In genomic region chr1:46508760-46509159, GRCh38 we compare ENCODE assay signal across 25 cellular contexts. TPM values are rescaled to one million over a fixed set of nuclear protein-coding genes. Genes with fewer than 3 reads are reported as not detected.
DNase-seq lines count a peak whose midpoint lies in the region; ATAC-seq, FAIRE-seq and TF ChIP-seq lines count a peak whose summit lies in the region.
"Had no signal": no experiment of that assay in that cellular context is flagged by ENCODE, and none has a peak within 500 bp of the region (broad histone marks: within the 10 kb centered on the region; RNA-seq: fewer than 3 reads in every experiment).

No MANE protein-coding gene starts in this region.

- H3K4me1 Mint-ChIP-seq in natural killer cell treated with Interleukin-12 subunit alpha and Interleukin-12 subunit beta and Interleukin-15 and Interleukin-18, amount 100 ng/mL, for 72 hours (ENCODE audit: low read depth in 2 of 2): peaks cover 3 to 6% of the 10 kb centered on the region in 2 donors
- H3K4me1 Mint-ChIP-seq in natural killer cell: no peaks in the 10 kb centered on the region
- H3K4me1 Mint-ChIP-seq: CD8-positive, alpha-beta memory T cell had no signal

- peak overlapping the region; percentile 9; the same call in 1 of the 3 replicates for H3K27ac ChIP-seq in K562 (ENCODE audit: extremely low read depth, low read depth, low read length)
- H3K27ac ChIP-seq: body of pancreas, gastrocnemius medialis, KMS-11 had no signal

- H3K4me3 ChIP-seq in NB4 (ENCODE audit: low read depth, low read length): no peak overlapping the region
- no peak overlapping the region for H3K4me3 ChIP-seq in K562
- no peak overlapping the region for H3K4me3 ChIP-seq in HAP-1
- H3K4me3 ChIP-seq: body of pancreas, gastrocnemius medialis had no signal

- H3K9me3 ChIP-seq in K562 (replicated peaks; ENCODE audit: control insufficient read depth, insufficient read depth, low read depth, low read length) (no peaks in the 10 kb centered on the region), HAP-1 (no peaks in the 10 kb centered on the region)
- H3K9me3 ChIP-seq: body of pancreas, gastrocnemius medialis had no signal

- H3K9me1 ChIP-seq in K562 (ENCODE audit: control insufficient read depth, insufficient read depth, low read length): no peaks in the 10 kb centered on the region

- in situ Hi-C loops in K562 (cut with MboI) (no loop called here), HAP-1 (cut with MboI; ENCODE audit: low sequenced_read_pairs) (no loop called here)

- no peaks in the 10 kb centered on the region for H3K9me3 Mint-ChIP-seq in natural killer cell treated with Interleukin-12 subunit alpha and Interleukin-12 subunit beta and Interleukin-15 and Interleukin-18, amount 100 ng/mL, for 72 hours
- no peaks in the 10 kb centered on the region for H3K9me3 Mint-ChIP-seq in natural killer cell
- H3K9me3 Mint-ChIP-seq: activated CD4-positive, alpha-beta T cell treated with anti-CD3 and anti-CD28 coated beads, Interleukin-2, amount 10 ng/mL, durations not matched to agents 24 days and 14 days; activated naive CD4-positive, alpha-beta T cell treated with anti-CD3 and anti-CD28 coated beads for 36 hours had no signal

- no peaks in the 10 kb centered on the region for H4K20me1 ChIP-seq in K562 (replicated peaks; ENCODE audit: control insufficient read depth, insufficient read depth, low read length)

- no peaks in the 10 kb centered on the region for H3K36me3 Mint-ChIP-seq in natural killer cell treated with Interleukin-12 subunit alpha and Interleukin-12 subunit beta and Interleukin-15 and Interleukin-18, amount 100 ng/mL, for 72 hours
- H3K36me3 Mint-ChIP-seq in natural killer cell: no peaks in the 10 kb centered on the region
- H3K36me3 Mint-ChIP-seq: CD8-positive, alpha-beta memory T cell had no signal

- CTCF ChIA-PET in K562 (lab: Yijun Ruan, JAX; ENCODE audit: low intra/inter-chr PET ratio): no interaction called here

- no peak overlapping the region for H3K27ac Mint-ChIP-seq in natural killer cell treated with Interleukin-12 subunit alpha and Interleukin-12 subunit beta and Interleukin-15 and Interleukin-18, amount 100 ng/mL, for 72 hours
- H3K27ac Mint-ChIP-seq in natural killer cell: no peak overlapping the region
- H3K27ac Mint-ChIP-seq: activated CD4-positive, alpha-beta T cell treated with anti-CD3 and anti-CD28 coated beads, Interleukin-2, amount 10 ng/mL, durations not matched to agents 24 days and 14 days; activated naive CD4-positive, alpha-beta T cell treated with anti-CD3 and anti-CD28 coated beads for 36 hours; CD8-positive, alpha-beta memory T cell had no signal

- FAIRE-seq in K562 (lab: Jason Lieb, UNC): peak; percentile 97
- FAIRE-seq: endothelial cell of umbilical vein, TTC549 had no signal

- POLR2A ChIA-PET in K562 (lab: Yijun Ruan, JAX): interaction anchor here (0.5 to 5.8 kb wide), 7 partner anchors 11 to 310 kb away, joined by 3 to 36 read pairs (median 3); no protein-coding TSS in a partner anchor

- peak; percentile 65 to 67 for ATAC-seq in natural killer cell treated with Interleukin-12 subunit alpha and Interleukin-12 subunit beta and Interleukin-15 and Interleukin-18, amount 100 ng/mL, for 72 hours
- ATAC-seq in natural killer cell (no peak), K562 (peak; percentile 93)
- ATAC-seq: body of pancreas, gastrocnemius medialis had no signal

- no peak for TF ChIP-seq RAD21 in K562 (CRISPR knock-in tag; conservative IDR thresholded peaks at IDR 0.05 in 1 of 2, IDR thresholded peaks at IDR 0.05 in 1 of 2)

- TF ChIP-seq POLR2A in NB4 (IDR thresholded peaks at IDR 0.05; ENCODE audit: extremely low read depth, insufficient read length): no peak
- TF ChIP-seq POLR2A in K562 (conservative IDR thresholded peaks at IDR 0.05): no peak

- BruUV-seq in K562 (replicated peaks; lab: Mats Ljungman, UMichigan): no TSS peak

- WGBS in K562 (ENCODE audit: insufficient coverage, low coverage, missing lambda C conversion rate): 29% methylated on average over 6 of the region's 6 CpGs

- H3K4me3 Mint-ChIP-seq in natural killer cell treated with Interleukin-12 subunit alpha and Interleukin-12 subunit beta and Interleukin-15 and Interleukin-18, amount 100 ng/mL, for 72 hours: no peak overlapping the region
- H3K4me3 Mint-ChIP-seq in natural killer cell: no peak overlapping the region
- H3K4me3 Mint-ChIP-seq: activated CD4-positive, alpha-beta T cell treated with anti-CD3 and anti-CD28 coated beads, Interleukin-2, amount 10 ng/mL, durations not matched to agents 24 days and 14 days; activated naive CD4-positive, alpha-beta T cell treated with anti-CD3 and anti-CD28 coated beads for 36 hours; CD8-positive, alpha-beta memory T cell had no signal

- DNase-seq in natural killer cell treated with Interleukin-12 subunit alpha and Interleukin-12 subunit beta and Interleukin-15 and Interleukin-18, amount 100 ng/mL, for 72 hours (ENCODE audit: low spot score): no peak
- DNase-seq in natural killer cell: no peak
- peak; percentile 40 for DNase-seq in NB4 (ENCODE audit: low read depth)
- DNase-seq in K562 (ENCODE audit: extremely low read depth in 1 of 4, low spot score in 3 of 4): peak; percentile 86 to 93 (median 88)
- DNase-seq in NCI-H748 (lab: John Stamatoyannopoulos, UW; ENCODE audit: unreplicated experiment): no peak
- no peak for DNase-seq in stimulated activated CD4-positive, alpha-beta T cell treated with anti-CD3 and anti-CD28 coated beads, Interleukin-15, amount 100 ng/mL, for 24 hours
- no peak for DNase-seq in stimulated activated CD8-positive, alpha-beta memory T cell treated with anti-CD3 and anti-CD28 coated beads, Interleukin-4, amount 100 ng/mL, for 48 hours
- DNase-seq in HAP-1 (ENCODE audit: low spot score in 2 of 2): no peak
- DNase-seq: activated CD4-positive, alpha-beta T cell treated with anti-CD3 and anti-CD28 coated beads, Interleukin-2, amount 10 ng/mL, durations not matched to agents 24 days and 14 days; activated naive CD4-positive, alpha-beta T cell treated with anti-CD3 and anti-CD28 coated beads for 36 hours; body of pancreas; CD8-positive, alpha-beta memory T cell; cortex of kidney; gastrocnemius medialis; NCI-H1436; NCI-H774; stimulated activated CD4-positive, alpha-beta T cell treated with anti-CD3 and anti-CD28 coated beads, Interleukin-12 subunit alpha, Interleukin-12 subunit beta, amount 100 ng/mL, for 4 hours; stimulated activated naive CD4-positive, alpha-beta T cell; trophoblast cell had no signal

- H2AFZ ChIP-seq in K562 (ENCODE audit: low read depth, low read length): no peak overlapping the region

- H3K4me2 ChIP-seq in K562 (ENCODE audit: insufficient read depth, low read length): no peak overlapping the region; the same call in 1 of the 2 replicates
- H3K4me2 ChIP-seq: KMS-11 had no signal

- TF ChIP-seq CTCF in natural killer cell (IDR thresholded peaks at IDR 0.05): no peak
- no peak for TF ChIP-seq CTCF in NB4 (IDR thresholded peaks at IDR 0.05; ENCODE audit: low read depth, low read length)
- peak in 1 of 3 experiments; percentile 7; a peak in 2 of 6 replicates for TF ChIP-seq CTCF in K562 (IDR thresholded peaks at IDR 0.05 in 2 of 3, conservative IDR thresholded peaks at IDR 0.05 in 1 of 3; ENCODE audit: insufficient read depth in 2 of 3, low read depth in 1 of 3, low read length in 3 of 3)

- H3K79me2 ChIP-seq in K562 (ENCODE audit: control insufficient read depth, insufficient read depth, low read length): no peaks in the 10 kb centered on the region

- H3K4me1 ChIP-seq in K562 (replicated peaks in 1 of 2; ENCODE audit: control insufficient read depth in 2 of 2, insufficient read depth in 2 of 2, low read length in 2 of 2) (peaks cover 25 to 59% of the 10 kb centered on the region in 2 experiments; a peak in 4 of 5 replicates), HAP-1 (no peaks in the 10 kb centered on the region)
- H3K4me1 ChIP-seq: body of pancreas, gastrocnemius medialis had no signal

- no peak for TF ChIP-seq EP300 in K562 (IDR thresholded peaks at IDR 0.05; ENCODE audit: low read length)

- peaks cover 4 to 9% of the 10 kb centered on the region in 2 donors for H3K27me3 Mint-ChIP-seq in natural killer cell treated with Interleukin-12 subunit alpha and Interleukin-12 subunit beta and Interleukin-15 and Interleukin-18, amount 100 ng/mL, for 72 hours
- peaks cover 0 to 3% of the 10 kb centered on the region in 2 donors for H3K27me3 Mint-ChIP-seq in natural killer cell (ENCODE audit: low read depth in 2 of 2)

- intact Hi-C loops in natural killer cell (cut with micrococcal nuclease) (no loop called here), K562 (cut with micrococcal nuclease) (no loop called here)

- H3K27me3 ChIP-seq in K562 (ENCODE audit: control insufficient read depth in 2 of 2, insufficient read depth in 2 of 2, low read length in 2 of 2) (no peaks in the 10 kb centered on the region), HAP-1 (ENCODE audit: low read depth) (no peaks in the 10 kb centered on the region)
- H3K27me3 ChIP-seq: body of pancreas, gastrocnemius medialis had no signal

- H3K36me3 ChIP-seq in K562 (ENCODE audit: control insufficient read depth, insufficient read depth, low read length) (no peaks in the 10 kb centered on the region), HAP-1 (replicated peaks) (no peaks in the 10 kb centered on the region)
- H3K36me3 ChIP-seq: gastrocnemius medialis had no signal

- H3K9ac ChIP-seq in K562 (ENCODE audit: insufficient read depth in 1 of 2, low read depth in 2 of 2, low read length in 2 of 2): no peak overlapping the region
- H3K9ac ChIP-seq: KMS-11 had no signal

RNA-seq across cellular contexts. Expression of gene DMBX1, which starts 19.1 kb away (rescaled TPM):
- total RNA-seq in natural killer cell treated with Interleukin-12 subunit alpha and Interleukin-12 subunit beta and Interleukin-15 and Interleukin-18, amount 100 ng/mL, for 72 hours: under 1 TPM; 0.26 to 0.47 TPM
- total RNA-seq in natural killer cell: not detected
- 5.4 and 9.4 TPM in 2 replicates for total RNA-seq in K562 (2011; cell fraction: chromatin; rRNA removed; ENCODE audit: low replicate concordance)
- 7.1 and 8.2 TPM in 2 replicates for total RNA-seq in K562 (2011; cell fraction: nucleolus; rRNA removed)
- total RNA-seq in K562 (2011; cell fraction: nucleoplasm; rRNA removed): 7.4 and 7.9 TPM in 2 replicates
- total RNA-seq in K562 (2014; rRNA removed): 0.86 and 1.2 TPM in 2 replicates
- total RNA-seq in K562 (2014; rRNA removed; fragmentation: Illumina TruSeq; extraction: Trizol): 0.55 and 0.64 TPM in 2 replicates
- 0.79 and 1.0 TPM in 2 replicates for total RNA-seq in K562 (2015; rRNA removed; fragmentation: Illumina TruSeq; extraction: Trizol)
- total RNA-seq in K562 (2021): 2.5 and 3.8 TPM in 2 replicates
- 4.3 and 10.7 TPM in 2 replicates for polyA plus RNA-seq in K562 (2011; rRNA removed)
- 5.9 and 9.6 TPM in 2 replicates for polyA plus RNA-seq in K562 (2011; cell fraction: cytosol; rRNA removed)
- 16.2 and 16.5 TPM in 2 replicates for polyA plus RNA-seq in K562 (2011; cell fraction: nucleus; rRNA removed)
- polyA plus RNA-seq in K562 (2012): 2.5 and 4.8 TPM in 2 replicates
- 1.6 and 2.4 TPM in 2 replicates for polyA plus RNA-seq in K562 (2014; fragmentation: Illumina TruSeq; extraction: Trizol)
- polyA plus RNA-seq in K562 (2014; fragmentation: Nextera tagmentation; extraction: Ambion mirVana): under 1 TPM; 0.25 to 0.37 TPM
- 2.3 and 3.4 TPM in 2 replicates for polyA plus RNA-seq in K562 (2014; rRNA removed)
- 2.5 and 3.5 TPM in 2 replicates for polyA minus RNA-seq in K562 (2011; rRNA and poly(A)+ RNA removed)
- 1.7 and 6.7 TPM in 2 replicates for polyA minus RNA-seq in K562 (2011; cell fraction: cytosol; rRNA and poly(A)+ RNA removed)
- 1.9 and 3.8 TPM in 2 replicates for polyA minus RNA-seq in K562 (2011; cell fraction: nucleus; rRNA and poly(A)+ RNA removed)
- total RNA-seq: activated naive CD4-positive, alpha-beta T cell treated with anti-CD3 and anti-CD28 coated beads for 36 hours; body of pancreas; CD8-positive, alpha-beta memory T cell; endothelial cell of umbilical vein; gastrocnemius medialis; pulmonary artery endothelial cell had no signal
- polyA plus RNA-seq: CD8-positive, alpha-beta memory T cell; endothelial cell of umbilical vein had no signal

RNA-seq across cellular contexts. Expression of gene KNCN, which starts 42.7 kb away (rescaled TPM):
- not detected for total RNA-seq in natural killer cell treated with Interleukin-12 subunit alpha and Interleukin-12 subunit beta and Interleukin-15 and Interleukin-18, amount 100 ng/mL, for 72 hours
- total RNA-seq in natural killer cell (under 1 TPM in 1 of 3 donors, not detected in 2; 0.20 TPM), K562 (2014; rRNA removed) (not detected in 2 replicates), K562 (2014; rRNA removed; fragmentation: Illumina TruSeq; extraction: Trizol) (not detected in 2 replicates), K562 (2015; rRNA removed; fragmentation: Illumina TruSeq; extraction: Trizol) (not detected in 2 replicates), K562 (2021) (not detected in 2 replicates)
- not detected in 2 replicates for total RNA-seq in K562 (2011; cell fraction: chromatin; rRNA removed; ENCODE audit: low replicate concordance)
- total RNA-seq in K562 (2011; cell fraction: nucleolus; rRNA removed): not detected in 2 replicates
- total RNA-seq in K562 (2011; cell fraction: nucleoplasm; rRNA removed): not detected in 2 replicates
- polyA plus RNA-seq in K562 (2011; rRNA removed) (not detected in 2 replicates), K562 (2014; fragmentation: Illumina TruSeq; extraction: Trizol) (not detected in 2 replicates), K562 (2014; fragmentation: Nextera tagmentation; extraction: Ambion mirVana) (not detected), K562 (2014; rRNA removed) (not detected in 2 replicates)
- not detected in 2 replicates for polyA plus RNA-seq in K562 (2011; cell fraction: cytosol; rRNA removed)
- not detected in 2 replicates for polyA plus RNA-seq in K562 (2011; cell fraction: nucleus; rRNA removed)
- polyA plus RNA-seq in K562 (2012): not detected in 2 replicates
- not detected in 2 replicates for polyA minus RNA-seq in K562 (2011; rRNA and poly(A)+ RNA removed)
- not detected in 2 replicates for polyA minus RNA-seq in K562 (2011; cell fraction: cytosol; rRNA and poly(A)+ RNA removed)
- not detected in 2 replicates for polyA minus RNA-seq in K562 (2011; cell fraction: nucleus; rRNA and poly(A)+ RNA removed)
- total RNA-seq: activated CD4-positive, alpha-beta T cell treated with anti-CD3 and anti-CD28 coated beads, Interleukin-2, amount 10 ng/mL, durations not matched to agents 24 days and 14 days; activated naive CD4-positive, alpha-beta T cell treated with anti-CD3 and anti-CD28 coated beads for 36 hours; body of pancreas; CD8-positive, alpha-beta memory T cell; endothelial cell of umbilical vein; gastrocnemius medialis; mesenteric fat pad; pulmonary artery endothelial cell had no signal
- polyA plus RNA-seq: CD8-positive, alpha-beta memory T cell; endothelial cell of umbilical vein; neural cell had no signal

Comparison
In these comparisons a context has a peak if more than half of its experiments do, and no peak if none do; other contexts are left out.
1. ATAC-seq: peak in natural killer cell treated with Interleukin-12 subunit alpha and Interleukin-12 subunit beta and Interleukin-15 and Interleukin-18, amount 100 ng/mL, for 72 hours (2 of 2) and K562 (single experiment); none in natural killer cell (0 of 3).
2. DNase-seq: peak in NB4 (single experiment) and K562 (4 of 4); none in natural killer cell treated with Interleukin-12 subunit alpha and Interleukin-12 subunit beta and Interleukin-15 and Interleukin-18, amount 100 ng/mL, for 72 hours (single experiment), natural killer cell (single experiment), NCI-H748 (single experiment), stimulated activated CD4-positive, alpha-beta T cell treated with anti-CD3 and anti-CD28 coated beads, Interleukin-15, amount 100 ng/mL, for 24 hours (single experiment), stimulated activated CD8-positive, alpha-beta memory T cell treated with anti-CD3 and anti-CD28 coated beads, Interleukin-4, amount 100 ng/mL, for 48 hours (single experiment) and HAP-1 (0 of 2).